19 cellular contexts compared by ENCODE assay signal in genomic region chr3:61666032-61666431, GRCh38.
A peak's percentile ranks its signal among the peaks of the same experiment; 100 is the strongest.
DNase-seq lines count a peak whose midpoint lies in the region; ATAC-seq and TF ChIP-seq lines count a peak whose summit lies in the region.
"Had no signal": no experiment of that assay in that cellular context is flagged by ENCODE, and none has a peak within 500 bp of the region (broad histone marks: within the 10 kb centered on the region; RNA-seq: fewer than 3 reads in every experiment).

No MANE protein-coding gene starts in this region.

- peaks cover 4% of the 10 kb centered on the region for H3K9me3 Mint-ChIP-seq in endodermal cell
- H3K9me3 Mint-ChIP-seq: CD4-positive, alpha-beta T cell; HFFc6 had no signal

- no peaks in the 10 kb centered on the region for H3K27me3 Mint-ChIP-seq in endodermal cell (ENCODE audit: insufficient read depth)

- H3K27ac ChIP-seq in left ventricle myocardium inferior (replicated peaks) (peak overlapping the region; percentile 6), right atrium auricular region (no peak overlapping the region), endodermal cell (ENCODE audit: low read depth, low read length) (no peak overlapping the region)
- H3K27ac ChIP-seq: A549 had no signal

- WGBS in endodermal cell (ENCODE audit: insufficient coverage in 1 of 2, insufficient read length in 1 of 2), 2 experiments = 89 to 100% methylated on average over 2 to 5 of the region's 5 CpGs

- DNase-seq in left ventricle myocardium inferior = no peak
- DNase-seq in right atrium auricular region (ENCODE audit: low spot score) = no peak
- peak; percentile 23 for DNase-seq in SK-N-DZ (ENCODE audit: low spot score)
- peak in 1 of 2 donors; percentile 52 for DNase-seq in left colon
- no peak for DNase-seq in GM20000 (ENCODE audit: low spot score)
- no peak for DNase-seq in endodermal cell
- DNase-seq: Caco-2; CD4-positive, alpha-beta T cell; H7; HFFc6; KG1; NCI-H1694 treated with DMSO at 0.1 percent for 48 hours; NCI-H2227 treated with DMSO at 0.1 percent for 48 hours; NCI-H510A treated with DMSO at 0.1 percent for 48 hours; SHP77; SK-N-SH had no signal

- intact Hi-C loops in left ventricle myocardium inferior (cut with micrococcal nuclease) (no loop called here), left colon (cut with DNase I, micrococcal nuclease) (no loop called here)

- H3K4me3 Mint-ChIP-seq in endodermal cell = no peak overlapping the region
- H3K4me3 Mint-ChIP-seq: CD4-positive, alpha-beta T cell; HFFc6 had no signal

- H3K27ac Mint-ChIP-seq in endodermal cell = no peak overlapping the region
- H3K27ac Mint-ChIP-seq: CD4-positive, alpha-beta T cell had no signal

- H3K9me3 ChIP-seq in left ventricle myocardium inferior (replicated peaks) = no peaks in the 10 kb centered on the region
- no peaks in the 10 kb centered on the region for H3K9me3 ChIP-seq in right atrium auricular region
- no peaks in the 10 kb centered on the region for H3K9me3 ChIP-seq in endodermal cell (ENCODE audit: control insufficient read depth, low read length)
- H3K9me3 ChIP-seq: A549, Caco-2, SK-N-SH had no signal

- TF ChIP-seq CTCF in left ventricle myocardium inferior (IDR thresholded peaks at IDR 0.05; ENCODE audit: borderline replicate concordance) (no peak), right atrium auricular region (IDR thresholded peaks at IDR 0.05) (no peak), GM20000 (IDR thresholded peaks at IDR 0.05; ENCODE audit: extremely low read depth, missing control alignments) (no peak), endodermal cell (conservative IDR thresholded peaks at IDR 0.05) (no peak)

- H3K4me1 ChIP-seq in left ventricle myocardium inferior = peaks cover 77% of the 10 kb centered on the region
- peaks cover 0 to 43% of the 10 kb centered on the region in 2 donors for H3K4me1 ChIP-seq in right atrium auricular region
- peaks cover 10% of the 10 kb centered on the region for H3K4me1 ChIP-seq in endodermal cell (ENCODE audit: control insufficient read depth, insufficient read depth, low read length)

- no peaks in the 10 kb centered on the region for H3K36me3 ChIP-seq in left ventricle myocardium inferior
- H3K36me3 ChIP-seq in right atrium auricular region = no peaks in the 10 kb centered on the region
- no peaks in the 10 kb centered on the region for H3K36me3 ChIP-seq in endodermal cell (ENCODE audit: control insufficient read depth, insufficient read depth, low read length)

- H3K4me1 Mint-ChIP-seq in endodermal cell = peaks cover 41% of the 10 kb centered on the region

- H3K27me3 ChIP-seq in left ventricle myocardium inferior (ENCODE audit: low read depth) (no peaks in the 10 kb centered on the region), right atrium auricular region (no peaks in the 10 kb centered on the region), endodermal cell (ENCODE audit: control insufficient read depth, insufficient read depth, low read length, poor library complexity, severe bottlenecking) (no peaks in the 10 kb centered on the region)

- H3K4me3 ChIP-seq in left ventricle myocardium inferior = no peak overlapping the region
- H3K4me3 ChIP-seq in right atrium auricular region = no peak overlapping the region
- no peak overlapping the region for H3K4me3 ChIP-seq in endodermal cell (ENCODE audit: low read length)
- H3K4me3 ChIP-seq: A549 had no signal

- peak; percentile 47 for ATAC-seq in left colon
- no peak for ATAC-seq in HG03135 (IDR thresholded peaks at IDR 0.05; ENCODE audit: unreplicated experiment)
- ATAC-seq: A549, HepG2 had no signal

- H3K36me3 Mint-ChIP-seq in endodermal cell (ENCODE audit: low read depth) = peaks cover 9% of the 10 kb centered on the region

- no peak overlapping the region for H3K9ac ChIP-seq in endodermal cell (ENCODE audit: extremely low read depth, low read length, poor library complexity, severe bottlenecking)
- H3K9ac ChIP-seq: SK-N-SH had no signal
